1 cellular context compared by ENCODE assay signal in genomic region chr3:9400626-9401025, GRCh38.
TF ChIP-seq lines count a peak whose summit lies in the region.

No MANE protein-coding gene starts in this region.

TF ChIP-seq in GM23338, 12 proteins besides CTCF, POLR2A, EP300 and RAD21 (continued from another document):
- TF ChIP-seq EZH2 (IDR thresholded peaks at IDR 0.05; ENCODE audit: low read depth, unreplicated experiment) (no peak), REST (IDR thresholded peaks at IDR 0.05; ENCODE audit: unreplicated experiment) (no peak), EZH2phosphoT487 (IDR thresholded peaks at IDR 0.05; ENCODE audit: unreplicated experiment) (no peak), CREB1 (CRISPR knock-in tag; IDR thresholded peaks at IDR 0.05; ENCODE audit: low read depth) (no peak), NANOG (IDR thresholded peaks at IDR 0.05; ENCODE audit: borderline replicate concordance) (no peak), ZNF114 (CRISPR knock-in tag; IDR thresholded peaks at IDR 0.05) (no peak), JUNB (IDR thresholded peaks at IDR 0.05; ENCODE audit: unreplicated experiment) (no peak)
- TF ChIP-seq, protein P1, sequence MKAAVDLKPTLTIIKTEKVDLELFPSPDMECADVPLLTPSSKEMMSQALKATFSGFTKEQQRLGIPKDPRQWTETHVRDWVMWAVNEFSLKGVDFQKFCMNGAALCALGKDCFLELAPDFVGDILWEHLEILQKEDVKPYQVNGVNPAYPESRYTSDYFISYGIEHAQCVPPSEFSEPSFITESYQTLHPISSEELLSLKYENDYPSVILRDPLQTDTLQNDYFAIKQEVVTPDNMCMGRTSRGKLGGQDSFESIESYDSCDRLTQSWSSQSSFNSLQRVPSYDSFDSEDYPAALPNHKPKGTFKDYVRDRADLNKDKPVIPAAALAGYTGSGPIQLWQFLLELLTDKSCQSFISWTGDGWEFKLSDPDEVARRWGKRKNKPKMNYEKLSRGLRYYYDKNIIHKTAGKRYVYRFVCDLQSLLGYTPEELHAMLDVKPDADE (IDR thresholded peaks at IDR 0.05): no peak
